Comparison of ENCODE assay signal across 9 cellular contexts in the genomic region with DNA sequence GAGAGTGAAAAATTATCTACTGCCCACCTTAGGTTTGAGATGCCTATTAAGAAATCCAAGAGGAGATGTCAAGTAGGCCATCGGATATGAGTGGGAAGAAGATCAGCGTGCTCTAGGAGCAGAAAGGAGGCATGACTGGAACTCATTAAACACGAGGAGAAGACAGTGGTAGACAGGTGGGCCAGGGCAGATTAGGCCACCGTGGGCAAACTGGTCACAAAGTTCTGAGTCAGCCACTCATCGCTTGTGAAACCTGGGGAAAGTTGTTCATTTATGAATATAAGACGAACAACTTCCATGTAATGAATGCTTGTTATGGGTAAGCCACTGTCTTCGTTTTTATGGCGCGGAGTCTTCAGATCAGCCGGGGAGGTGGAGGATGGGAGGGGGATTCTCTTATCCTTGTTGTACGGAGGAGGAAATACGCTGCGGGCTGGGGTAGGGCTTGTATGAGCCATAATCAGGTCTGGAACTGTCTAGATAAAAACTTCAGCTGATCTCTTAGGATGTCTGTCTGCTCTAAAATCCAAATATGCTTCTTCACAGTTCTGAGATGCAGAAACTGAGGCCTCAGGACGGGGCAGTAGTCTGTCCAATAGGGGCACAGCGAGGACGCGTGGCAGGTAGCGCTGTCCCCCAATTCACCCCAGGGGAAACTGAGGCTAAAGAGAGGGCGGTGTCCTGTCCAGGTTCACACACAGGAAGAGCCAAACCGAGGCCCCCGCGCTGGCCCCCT. TPM values are rescaled to one million over a fixed set of nuclear protein-coding genes. Genes with fewer than 3 reads are reported as not detected.
DNase-seq lines count a peak whose midpoint lies in the region; ATAC-seq and TF ChIP-seq lines count a peak whose summit lies in the region.
"Had no signal": no experiment of that assay in that cellular context is flagged by ENCODE, and none has a peak within 500 bp of the region (broad histone marks: within the 10 kb centered on the region; RNA-seq: fewer than 3 reads in every experiment).

No MANE protein-coding gene starts in this region.

- H3K36me3 ChIP-seq in testis (ENCODE audit: low read depth, missing control alignments), result no peaks in the 10 kb centered on the region

- 19 to 23% methylated on average over 18 to 22 of the region's 22 CpGs for WGBS in testis, 2 donors

- H3K27me3 ChIP-seq in testis, result no peaks in the 10 kb centered on the region

- peak overlapping the region; percentile 57 to 80 for H3K4me3 ChIP-seq in testis

- intact Hi-C loops in testis (cut with DNase I; ENCODE audit: low total_unique reads), result no loop called here

- TF ChIP-seq CTCF in 22Rv1 (IDR thresholded peaks at IDR 0.05), result no peak
- no peak for TF ChIP-seq CTCF in HFFc6 (IDR thresholded peaks at IDR 0.05)
- no peak for TF ChIP-seq CTCF in testis (IDR thresholded peaks at IDR 0.05)

- peaks cover 15% of the 10 kb centered on the region for H3K4me1 ChIP-seq in testis

- peak overlapping the region; percentile 86 for H3K4me3 Mint-ChIP-seq in HFFc6
- H3K4me3 Mint-ChIP-seq in activated naive CD8-positive, alpha-beta T cell, result peak overlapping the region; percentile 89

- no peak for ATAC-seq in HG03175 (IDR thresholded peaks at IDR 0.05; ENCODE audit: unreplicated experiment)
- no peak for ATAC-seq in HG02763 (IDR thresholded peaks at IDR 0.05; ENCODE audit: unreplicated experiment)

- H3K27me3 Mint-ChIP-seq in HFFc6 (ENCODE audit: insufficient read depth), result peaks cover 2% of the 10 kb centered on the region; the same call in 1 of the 2 replicates
- H3K27me3 Mint-ChIP-seq in activated naive CD8-positive, alpha-beta T cell, result no peaks in the 10 kb centered on the region

- H3K36me3 Mint-ChIP-seq in HFFc6 (ENCODE audit: low read depth), result no peaks in the 10 kb centered on the region; the same call in 1 of the 2 replicates
- no peaks in the 10 kb centered on the region for H3K36me3 Mint-ChIP-seq in activated naive CD8-positive, alpha-beta T cell

- H3K9me3 Mint-ChIP-seq in HFFc6, result no peaks in the 10 kb centered on the region
- H3K9me3 Mint-ChIP-seq in activated naive CD8-positive, alpha-beta T cell (ENCODE audit: low read depth), result no peaks in the 10 kb centered on the region

- H3K27ac ChIP-seq in 22Rv1 (peak overlapping the region; percentile 98), testis (peak overlapping the region; percentile 81 to 89)

- H3K27ac Mint-ChIP-seq in HFFc6, result peak overlapping the region; percentile 97
- H3K27ac Mint-ChIP-seq in activated naive CD8-positive, alpha-beta T cell, result peak overlapping the region; percentile 90

- TF ChIP-seq POLR2A in testis (IDR thresholded peaks at IDR 0.05), result no peak

- H3K9me3 ChIP-seq in testis, result no peaks in the 10 kb centered on the region

- DNase-seq in HFFc6 (no peak), kidney tubule cell (ENCODE audit: low spot score) (peak; percentile 41), testis (no peak), Ammon's horn (ENCODE audit: low spot score) (no peak)

- peaks cover 22% of the 10 kb centered on the region for H3K4me1 Mint-ChIP-seq in HFFc6 (ENCODE audit: low read depth)
- H3K4me1 Mint-ChIP-seq in activated naive CD8-positive, alpha-beta T cell (ENCODE audit: low read depth), result peaks cover 34% of the 10 kb centered on the region

RNA-seq across cellular contexts. Expression of a gene that starts 1.1 kb away (rescaled TPM):
- 10 to 100 TPM; 20.6 to 28.4 (median 22.5) TPM for total RNA-seq in HFFc6 (2021; fragmentation: NEBNext Ultra II Directional; extraction: Animal tissue kit (Norgen Biotek cat#: 25700))
- total RNA-seq in testis, result 10 to 100 TPM; 59.2 to 62.6 TPM
- polyA plus RNA-seq in testis (ENCODE audit: insufficient read depth, low read depth, low replicate concordance), result 24.7 TPM

RNA-seq across cellular contexts. Expression of a gene that starts 18.9 kb away (rescaled TPM):
- 10 to 100 TPM; 28.5 to 31.5 (median 29.5) TPM for total RNA-seq in HFFc6 (2021; fragmentation: NEBNext Ultra II Directional; extraction: Animal tissue kit (Norgen Biotek cat#: 25700))
- 10 to 100 TPM; 35.7 to 41.4 TPM for total RNA-seq in testis
- 22.3 TPM for polyA plus RNA-seq in testis (ENCODE audit: insufficient read depth, low read depth, low replicate concordance)

RNA-seq across cellular contexts. Expression of a gene that starts 35.8 kb away (rescaled TPM):
- total RNA-seq in HFFc6 (2021; fragmentation: NEBNext Ultra II Directional; extraction: Animal tissue kit (Norgen Biotek cat#: 25700)), result not detected
- not detected for total RNA-seq in testis
- polyA plus RNA-seq in testis (ENCODE audit: insufficient read depth, low read depth, low replicate concordance), result not detected
- total RNA-seq: lung microvascular endothelial cell had no signal

RNA-seq across cellular contexts. Expression of a gene that starts 57.6 kb away (rescaled TPM):
- under 1 TPM in 1 of 6 experiments, not detected in 5; 0.12 TPM for total RNA-seq in HFFc6 (2021; fragmentation: NEBNext Ultra II Directional; extraction: Animal tissue kit (Norgen Biotek cat#: 25700))
- total RNA-seq in testis, result 1 to 10 TPM; 4.0 to 5.8 TPM
- polyA plus RNA-seq in testis (ENCODE audit: insufficient read depth, low read depth, low replicate concordance), result 3.0 TPM
- total RNA-seq: lung microvascular endothelial cell had no signal
